Comparison of ENCODE assay signal across 16 cellular contexts in the genomic region with DNA sequence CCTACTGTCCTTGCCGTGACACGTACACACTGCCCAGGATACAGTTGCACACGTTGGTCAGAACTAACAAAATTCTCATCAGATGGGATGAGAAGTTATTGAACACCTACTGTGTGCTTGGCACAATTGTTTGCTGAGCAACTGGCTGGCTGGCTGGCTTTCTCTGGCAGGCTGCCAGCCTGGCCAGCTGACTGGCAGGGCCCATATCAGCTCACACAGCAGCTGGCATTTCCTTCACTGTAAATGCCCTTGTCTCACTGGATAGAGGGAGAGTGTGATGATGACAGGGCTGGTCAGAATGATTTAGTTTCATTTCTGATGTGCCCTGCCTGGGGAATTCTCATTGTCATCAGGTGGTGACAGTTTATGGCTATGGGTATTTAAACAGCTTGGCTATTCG. TPM values are rescaled to one million over a fixed set of nuclear protein-coding genes. Genes with fewer than 3 reads are reported as not detected.
A peak's percentile ranks its signal among the peaks of the same experiment; 100 is the strongest.
DNase-seq lines count a peak whose midpoint lies in the region; ATAC-seq and TF ChIP-seq lines count a peak whose summit lies in the region.
"Had no signal": no experiment of that assay in that cellular context is flagged by ENCODE, and none has a peak within 500 bp of the region (broad histone marks: within the 10 kb centered on the region; RNA-seq: fewer than 3 reads in every experiment).

No MANE protein-coding gene starts in this region.

- H3K4me3 ChIP-seq in PC-3 (ENCODE audit: low read length): no peak overlapping the region
- H3K4me3 ChIP-seq in upper lobe of right lung: no peak overlapping the region
- H3K4me3 ChIP-seq: ascending aorta, prostate gland, upper lobe of left lung had no signal

- DNase-seq in NCI-H748 (lab: John Stamatoyannopoulos, UW; ENCODE audit: unreplicated experiment) (peak; percentile 44), NCI-H748 treated with DMSO at 0.1 percent for 48 hours (lab: John Stamatoyannopoulos, UW) (no peak), PC-3 (peak; percentile 24), kidney tubule cell (ENCODE audit: low spot score) (peak; percentile 63), NCI-H226 (no peak), upper lobe of right lung (no peak), mesothelial cell of epicardium (ENCODE audit: low spot score in 2 of 2, unreplicated experiment in 2 of 2) (no peak)
- DNase-seq: mesenchymal stem cell; NCI-H1694 treated with DMSO at 0.1 percent for 48 hours; stimulated activated CD4-positive, alpha-beta T cell treated with anti-CD3 and anti-CD28 coated beads, Interleukin-1b, Interleukin-23, amount 100 ng/mL, for 48 hours; stimulated activated CD8-positive, alpha-beta memory T cell treated with anti-CD3 and anti-CD28 coated beads, Interleukin-4, amount 100 ng/mL, for 48 hours; upper lobe of left lung had no signal

- CTCF ChIA-PET in PC-3 (lab: Charles Lee): interaction anchor here (0.6 kb wide), 1 partner anchor 159 kb away, joined by 4 read pairs; no protein-coding TSS in a partner anchor

- H3K36me3 ChIP-seq in PC-3 (ENCODE audit: low read depth, low read length) (no peaks in the 10 kb centered on the region), upper lobe of right lung (no peaks in the 10 kb centered on the region)
- H3K36me3 ChIP-seq: ascending aorta, prostate gland, upper lobe of left lung had no signal

- H3K27ac ChIP-seq in PC-3 (ENCODE audit: low read length) (no peak overlapping the region), temporal lobe (ENCODE audit: low read depth, low read length) (peak overlapping the region; percentile 4), upper lobe of right lung (no peak overlapping the region)
- H3K27ac ChIP-seq: ascending aorta, prostate gland, upper lobe of left lung had no signal

- no peaks in the 10 kb centered on the region for H3K9me3 Mint-ChIP-seq in mesothelial cell of epicardium
- H3K9me3 Mint-ChIP-seq: activated T-helper 17 cell treated with anti-CD3 and anti-CD28 coated beads, Interleukin-2, amount 50 U/mL, for 72 hours had no signal

- peak overlapping the region; percentile 58 for H3K4me2 ChIP-seq in PC-3 (ENCODE audit: low read length)

- H3K4me1 Mint-ChIP-seq in mesothelial cell of epicardium: peaks cover 12% of the 10 kb centered on the region

- no peaks in the 10 kb centered on the region for H3K9me2 ChIP-seq in PC-3 (replicated peaks; ENCODE audit: low read length)

- no peak overlapping the region for H2AFZ ChIP-seq in PC-3 (ENCODE audit: low read length)

- H3K27ac Mint-ChIP-seq in mesothelial cell of epicardium: no peak overlapping the region
- H3K27ac Mint-ChIP-seq: activated T-helper 17 cell treated with anti-CD3 and anti-CD28 coated beads, Interleukin-2, amount 50 U/mL, for 72 hours had no signal

- H3K79me2 ChIP-seq in PC-3 (ENCODE audit: low read length): no peaks in the 10 kb centered on the region

- H3K27me3 ChIP-seq in PC-3 (ENCODE audit: low read length) (no peaks in the 10 kb centered on the region), upper lobe of right lung (peaks cover 16% of the 10 kb centered on the region)
- H3K27me3 ChIP-seq: ascending aorta, upper lobe of left lung had no signal

- no peak overlapping the region for H3K9ac ChIP-seq in PC-3 (ENCODE audit: low read length)

- BruUV-seq in PC-3 (replicated peaks; lab: Mats Ljungman, UMichigan): no TSS peak

- no peaks in the 10 kb centered on the region for H3K9me3 ChIP-seq in PC-3 (ENCODE audit: low read length)
- no peaks in the 10 kb centered on the region for H3K9me3 ChIP-seq in upper lobe of right lung
- H3K9me3 ChIP-seq: ascending aorta, prostate gland, upper lobe of left lung had no signal

- intact Hi-C loops in PC-3 (cut with micrococcal nuclease) (no loop called here), upper lobe of right lung (cut with DNase I) (no loop called here)

- H3K27me3 Mint-ChIP-seq in mesothelial cell of epicardium (ENCODE audit: low read depth): peaks cover 20% of the 10 kb centered on the region

- H3F3A ChIP-seq in PC-3 (ENCODE audit: low read length, unreplicated experiment): no peaks in the 10 kb centered on the region

- no peaks in the 10 kb centered on the region for H3K36me3 Mint-ChIP-seq in mesothelial cell of epicardium

- H3K4me1 ChIP-seq in PC-3 (ENCODE audit: insufficient read depth, low read length) (peaks cover 5% of the 10 kb centered on the region; the same call in 1 of the 2 replicates), upper lobe of right lung (no peaks in the 10 kb centered on the region)
- H3K4me1 ChIP-seq: ascending aorta, prostate gland, upper lobe of left lung had no signal

- no peak overlapping the region for H3K4me3 Mint-ChIP-seq in mesothelial cell of epicardium
- H3K4me3 Mint-ChIP-seq: activated T-helper 17 cell treated with anti-CD3 and anti-CD28 coated beads, Interleukin-2, amount 50 U/mL, for 72 hours had no signal

- POLR2A ChIA-PET in PC-3 (lab: Charles Lee; ENCODE audit: unreplicated experiment): no interaction called here

- no peaks in the 10 kb centered on the region for H4K20me1 ChIP-seq in PC-3 (ENCODE audit: low read length)

- TF ChIP-seq CTCF in PC-3 (conservative IDR thresholded peaks at IDR 0.05; ENCODE audit: low read depth, low read length) (no peak), upper lobe of right lung (IDR thresholded peaks at IDR 0.05) (no peak), mesothelial cell of epicardium (IDR thresholded peaks at IDR 0.05; ENCODE audit: unreplicated experiment) (no peak)

- no peak for ATAC-seq in PC-3
- no peak for ATAC-seq in upper lobe of right lung
- ATAC-seq: activated T-helper 17 cell treated with anti-CD3 and anti-CD28 coated beads, Interleukin-2, amount 50 U/mL, for 72 hours had no signal

RNA-seq across cellular contexts. Expression of gene CAMK2N1, which starts 15.8 kb away (rescaled TPM):
- 51.2 and 56.9 TPM in 2 replicates for total RNA-seq in PC-3 (2014; rRNA removed)
- 74.3 TPM for total RNA-seq in temporal lobe
- total RNA-seq in upper lobe of right lung: 73.6 TPM
- 25.9 to 29.1 TPM (median 28.5 TPM) in 3 replicates for total RNA-seq in mesothelial cell of epicardium

RNA-seq across cellular contexts. Expression of gene MUL1, which starts 37.8 kb away (rescaled TPM):
- total RNA-seq in PC-3 (2014; rRNA removed) (28.9 and 29.5 TPM in 2 replicates), temporal lobe (17.9 TPM), upper lobe of right lung (34.5 TPM), mesothelial cell of epicardium (26.6 to 29.5 TPM (median 28.2 TPM) in 3 replicates)

Comparison
In these comparisons a context has a peak if more than half of its experiments do, and no peak if none do; other contexts are left out.
1. DNase-seq: peak in NCI-H748 (single experiment), PC-3 (single experiment) and kidney tubule cell (single experiment); none in NCI-H748 treated with DMSO at 0.1 percent for 48 hours (single experiment), NCI-H226 (single experiment), upper lobe of right lung (single experiment) and mesothelial cell of epicardium (0 of 2).